In genomic region chr4:46249106-46249505, GRCh38 we compare ENCODE assay signal across 24 cellular contexts.
"Had no signal": no experiment of that assay in that cellular context is flagged by ENCODE, and none has a peak within 500 bp of the region (broad histone marks: within the 10 kb centered on the region; RNA-seq: fewer than 3 reads in every experiment).

No MANE protein-coding gene starts in this region.

- DNase-seq: IMR-90, Karpas-422, KG1, MG63, NCI-H1092, NCI-H1105 treated with DMSO at 0.1 percent for 48 hours, NCI-H1417 treated with DMSO at 0.1 percent for 48 hours, NCI-H146, NCI-H1694 treated with DMSO at 0.1 percent for 48 hours, NCI-H1930, NCI-H2081 treated with DMSO at 0.1 percent for 48 hours, NCI-H2171, NCI-H226, NCI-H446, NCI-H510A, NCI-H524 treated with DMSO at 0.1 percent for 48 hours, NCI-H69, NCI-H774, RPMI8226, SHP77, SK-N-SH, SW 1271, T-cell had no signal

- ATAC-seq: HepG2, T-cell had no signal

- H3K4me3 ChIP-seq: MG63 had no signal

- H3K36me3 ChIP-seq: MG63 had no signal

- H3K27me3 ChIP-seq: MG63 had no signal

- H3K9me3 ChIP-seq: MG63, SK-N-SH had no signal
